ENCODE assay signal across 24 cellular contexts in genomic region chr11:35307221-35307621, GRCh38.
DNase-seq lines count a peak whose midpoint lies in the region; ATAC-seq and TF ChIP-seq lines count a peak whose summit lies in the region.
"Had no signal": no experiment of that assay in that cellular context is flagged by ENCODE, and none has a peak within 500 bp of the region (broad histone marks: within the 10 kb centered on the region; RNA-seq: fewer than 3 reads in every experiment).

No MANE protein-coding gene starts in this region.

- H3K4me3 ChIP-seq in GM23248 (no peak overlapping the region), mesenchymal stem cell (ENCODE audit: insufficient read depth in 1 of 2, low read depth in 1 of 2, low read length in 2 of 2) (no peak overlapping the region)
- H3K4me3 ChIP-seq: A549, SK-N-MC had no signal

- no peak for ATAC-seq in stimulated activated effector memory CD8-positive, alpha-beta T cell treated with anti-CD3 and anti-CD28 coated beads, Interleukin-12 subunit alpha, Interleukin-12 subunit beta, amount 100 ng/mL, for 72 hours
- ATAC-seq in HG02642 (IDR thresholded peaks at IDR 0.05; ENCODE audit: poor library complexity, unreplicated experiment) = no peak
- ATAC-seq: A549 had no signal

- no peak overlapping the region for H4K8ac ChIP-seq in mesenchymal stem cell (ENCODE audit: low read length)

- H3K18ac ChIP-seq in mesenchymal stem cell (ENCODE audit: low read depth in 1 of 2, low read length in 2 of 2) = peak overlapping the region in 1 of 2 experiments; percentile 26

- no peak overlapping the region for H3K4ac ChIP-seq in mesenchymal stem cell (ENCODE audit: low read depth in 1 of 2, low read length in 2 of 2)

- H3K27me3 ChIP-seq in GM23248 (replicated peaks; ENCODE audit: insufficient read depth) (no peaks in the 10 kb centered on the region), mesenchymal stem cell (ENCODE audit: control insufficient read depth in 1 of 2, insufficient read depth in 1 of 2, low read length in 2 of 2) (peaks cover 0 to 6% of the 10 kb centered on the region in 2 experiments)

- DNase-seq in GM23248 (peak; percentile 32), cerebellar cortex (ENCODE audit: low spot score) (peak; percentile 86), mesenchymal stem cell (no peak), mesothelial cell of epicardium (ENCODE audit: low spot score in 2 of 2, unreplicated experiment in 2 of 2) (no peak)
- no peak for DNase-seq in stimulated activated effector memory CD8-positive, alpha-beta T cell treated with anti-CD3 and anti-CD28 coated beads, Interleukin-12 subunit alpha, Interleukin-12 subunit beta, amount 100 ng/mL, for 72 hours (ENCODE audit: low spot score in 2 of 2)
- DNase-seq in activated naive CD4-positive, alpha-beta T cell treated with anti-CD3 and anti-CD28 coated beads, Interleukin-2, amount 10 ng/mL, durations not matched to agents 7 days and 5 days = no peak
- DNase-seq: DMS53; EL; H9; HFFc6; KG1; NCI-H1105; NCI-H146; NCI-H2029; NCI-H226; NCI-H510A treated with DMSO at 0.1 percent for 48 hours; NCI-H748 treated with DMSO at 0.1 percent for 48 hours; NK-92 treated with Interleukin-12 subunit alpha and Interleukin-12 subunit beta, amount 100 ng/mL, for 24 hours; SHP77 treated with DMSO at 0.1 percent for 48 hours had no signal

- no peak overlapping the region for H2BK12ac ChIP-seq in mesenchymal stem cell (ENCODE audit: low read length in 2 of 2)

- H3K23ac ChIP-seq in mesenchymal stem cell (ENCODE audit: low read length in 2 of 2) = no peak overlapping the region

- peaks cover 30% of the 10 kb centered on the region for H3K4me1 ChIP-seq in GM23248 (ENCODE audit: insufficient read depth)
- no peaks in the 10 kb centered on the region for H3K4me1 ChIP-seq in mesenchymal stem cell (ENCODE audit: control insufficient read depth, insufficient read depth, low read depth, low read length)

- H3K27ac ChIP-seq in GM23248 (no peak overlapping the region), mesenchymal stem cell (ENCODE audit: low read length, poor library complexity, severe bottlenecking) (no peak overlapping the region)
- H3K27ac ChIP-seq: RWPE1, SK-N-MC had no signal

- H3K27ac Mint-ChIP-seq in stimulated activated effector memory CD8-positive, alpha-beta T cell treated with anti-CD3 and anti-CD28 coated beads, Interleukin-12 subunit alpha, Interleukin-12 subunit beta, amount 100 ng/mL, for 72 hours = peak overlapping the region; percentile 8
- H3K27ac Mint-ChIP-seq in activated naive CD4-positive, alpha-beta T cell treated with anti-CD3 and anti-CD28 coated beads, Interleukin-2, amount 10 ng/mL, durations not matched to agents 7 days and 5 days = no peak overlapping the region
- H3K27ac Mint-ChIP-seq in mesothelial cell of epicardium = no peak overlapping the region
- H3K27ac Mint-ChIP-seq: B cell, H9 had no signal

- H2AFZ ChIP-seq in GM23248 = no peak overlapping the region
- H2AFZ ChIP-seq in mesenchymal stem cell (ENCODE audit: low read depth, low read length) = no peak overlapping the region

- H4K20me1 ChIP-seq in GM23248 (ENCODE audit: insufficient read depth) = no peaks in the 10 kb centered on the region

- WGBS in GM23248 (ENCODE audit: low coverage in 1 of 2, low lambda C conversion rate in 2 of 2, missing lambda C conversion rate in 2 of 2), 2 experiments = 67 to 68% methylated on average over 4 of the region's 4 CpGs
- 100% methylated on average over 4 of the region's 4 CpGs for WGBS in mesenchymal stem cell

- no peaks in the 10 kb centered on the region; the same call in 1 of the 2 replicates for H3K9me2 ChIP-seq in GM23248 (ENCODE audit: insufficient read depth)

- H3K79me1 ChIP-seq in mesenchymal stem cell (replicated peaks; ENCODE audit: low read length, poor library complexity, severe bottlenecking) = no peaks in the 10 kb centered on the region

- no peaks in the 10 kb centered on the region for H3K36me3 ChIP-seq in GM23248 (ENCODE audit: low read depth)
- peaks cover 0 to 61% of the 10 kb centered on the region in 2 experiments for H3K36me3 ChIP-seq in mesenchymal stem cell (ENCODE audit: control insufficient read depth in 1 of 2, insufficient read depth in 2 of 2, low read depth in 1 of 2, low read length in 2 of 2)

- no peak overlapping the region for H2BK15ac ChIP-seq in mesenchymal stem cell (ENCODE audit: low read depth, poor library complexity, severe bottlenecking)

- H3K14ac ChIP-seq in mesenchymal stem cell (ENCODE audit: low read length in 2 of 2) = no peak overlapping the region

- in situ Hi-C loops in GM23248 (cut with MboI) = no loop called here

- peaks cover 27% of the 10 kb centered on the region for H3F3A ChIP-seq in GM23248 (ENCODE audit: insufficient read depth)

- H3K4me2 ChIP-seq in GM23248 (ENCODE audit: unreplicated experiment) (no peak overlapping the region), mesenchymal stem cell (ENCODE audit: low read length, poor library complexity, severe bottlenecking) (no peak overlapping the region)
- H3K4me2 ChIP-seq: A549 had no signal

- H2AK5ac ChIP-seq in mesenchymal stem cell (ENCODE audit: low read length, severe bottlenecking) = peak overlapping the region; percentile 11

- TF ChIP-seq CTCF in mesothelial cell of epicardium (IDR thresholded peaks at IDR 0.05; ENCODE audit: unreplicated experiment) = no peak

- H3K9ac ChIP-seq in GM23248 (no peak overlapping the region), mesenchymal stem cell (ENCODE audit: low read length) (no peak overlapping the region)

- H3K36me3 Mint-ChIP-seq in stimulated activated effector memory CD8-positive, alpha-beta T cell treated with anti-CD3 and anti-CD28 coated beads, Interleukin-12 subunit alpha, Interleukin-12 subunit beta, amount 100 ng/mL, for 72 hours = no peaks in the 10 kb centered on the region
- no peaks in the 10 kb centered on the region for H3K36me3 Mint-ChIP-seq in activated naive CD4-positive, alpha-beta T cell treated with anti-CD3 and anti-CD28 coated beads, Interleukin-2, amount 10 ng/mL, durations not matched to agents 7 days and 5 days
- no peaks in the 10 kb centered on the region for H3K36me3 Mint-ChIP-seq in mesothelial cell of epicardium

- CTCF ChIA-PET in activated naive CD4-positive, alpha-beta T cell treated with anti-CD3 and anti-CD28 coated beads, Interleukin-2, amount 10 ng/mL, durations not matched to agents 7 days and 5 days (lab: Charles Lee) = interaction anchor here (0.8 to 4.2 kb wide), 14 partner anchors 10 to 384 kb away, joined by 3 to 29 read pairs (median 4); no protein-coding TSS in a partner anchor

- H3K79me2 ChIP-seq in GM23248 (ENCODE audit: insufficient read depth) = no peaks in the 10 kb centered on the region

- H3K4me3 Mint-ChIP-seq in stimulated activated effector memory CD8-positive, alpha-beta T cell treated with anti-CD3 and anti-CD28 coated beads, Interleukin-12 subunit alpha, Interleukin-12 subunit beta, amount 100 ng/mL, for 72 hours = no peak overlapping the region
- H3K4me3 Mint-ChIP-seq in activated naive CD4-positive, alpha-beta T cell treated with anti-CD3 and anti-CD28 coated beads, Interleukin-2, amount 10 ng/mL, durations not matched to agents 7 days and 5 days = no peak overlapping the region
- no peak overlapping the region for H3K4me3 Mint-ChIP-seq in mesothelial cell of epicardium
- H3K4me3 Mint-ChIP-seq: B cell, H9, HFFc6 had no signal

- no peak overlapping the region for H4K91ac ChIP-seq in mesenchymal stem cell (ENCODE audit: low read length)

- H3K9me3 Mint-ChIP-seq in stimulated activated effector memory CD8-positive, alpha-beta T cell treated with anti-CD3 and anti-CD28 coated beads, Interleukin-12 subunit alpha, Interleukin-12 subunit beta, amount 100 ng/mL, for 72 hours = no peaks in the 10 kb centered on the region
- H3K9me3 Mint-ChIP-seq in activated naive CD4-positive, alpha-beta T cell treated with anti-CD3 and anti-CD28 coated beads, Interleukin-2, amount 10 ng/mL, durations not matched to agents 7 days and 5 days = no peaks in the 10 kb centered on the region
- no peaks in the 10 kb centered on the region for H3K9me3 Mint-ChIP-seq in mesothelial cell of epicardium
- H3K9me3 Mint-ChIP-seq: H9, HFFc6 had no signal

- H3K27me3 Mint-ChIP-seq in activated naive CD4-positive, alpha-beta T cell treated with anti-CD3 and anti-CD28 coated beads, Interleukin-2, amount 10 ng/mL, durations not matched to agents 7 days and 5 days = peaks cover 8% of the 10 kb centered on the region
- peaks cover 8% of the 10 kb centered on the region for H3K27me3 Mint-ChIP-seq in mesothelial cell of epicardium (ENCODE audit: low read depth)
- H3K27me3 Mint-ChIP-seq: B cell had no signal

- H3K9me3 ChIP-seq in GM23248 (ENCODE audit: low read depth) (no peaks in the 10 kb centered on the region), mesenchymal stem cell (ENCODE audit: control insufficient read depth, low read length) (no peaks in the 10 kb centered on the region)
- H3K9me3 ChIP-seq: A549 had no signal

- H2BK120ac ChIP-seq in mesenchymal stem cell (ENCODE audit: low read depth, low read length) = no peak overlapping the region

- H2BK5ac ChIP-seq in mesenchymal stem cell (ENCODE audit: low read depth, low read length, poor library complexity, severe bottlenecking) = no peak overlapping the region

- peaks cover 19% of the 10 kb centered on the region for H3K4me1 Mint-ChIP-seq in stimulated activated effector memory CD8-positive, alpha-beta T cell treated with anti-CD3 and anti-CD28 coated beads, Interleukin-12 subunit alpha, Interleukin-12 subunit beta, amount 100 ng/mL, for 72 hours
- peaks cover 15% of the 10 kb centered on the region for H3K4me1 Mint-ChIP-seq in activated naive CD4-positive, alpha-beta T cell treated with anti-CD3 and anti-CD28 coated beads, Interleukin-2, amount 10 ng/mL, durations not matched to agents 7 days and 5 days
- peaks cover 5% of the 10 kb centered on the region for H3K4me1 Mint-ChIP-seq in mesothelial cell of epicardium

Comparison
In these comparisons a context has a peak if more than half of its experiments do, and no peak if none do; other contexts are left out.
1. DNase-seq: peak in GM23248 (single experiment) and cerebellar cortex (single experiment); none in mesenchymal stem cell (single experiment), stimulated activated effector memory CD8-positive, alpha-beta T cell treated with anti-CD3 and anti-CD28 coated beads, Interleukin-12 subunit alpha, Interleukin-12 subunit beta, amount 100 ng/mL, for 72 hours (0 of 2), activated naive CD4-positive, alpha-beta T cell treated with anti-CD3 and anti-CD28 coated beads, Interleukin-2, amount 10 ng/mL, durations not matched to agents 7 days and 5 days (single experiment) and mesothelial cell of epicardium (0 of 2).